ENCODE assay signal across 18 cellular contexts in the genomic region with DNA sequence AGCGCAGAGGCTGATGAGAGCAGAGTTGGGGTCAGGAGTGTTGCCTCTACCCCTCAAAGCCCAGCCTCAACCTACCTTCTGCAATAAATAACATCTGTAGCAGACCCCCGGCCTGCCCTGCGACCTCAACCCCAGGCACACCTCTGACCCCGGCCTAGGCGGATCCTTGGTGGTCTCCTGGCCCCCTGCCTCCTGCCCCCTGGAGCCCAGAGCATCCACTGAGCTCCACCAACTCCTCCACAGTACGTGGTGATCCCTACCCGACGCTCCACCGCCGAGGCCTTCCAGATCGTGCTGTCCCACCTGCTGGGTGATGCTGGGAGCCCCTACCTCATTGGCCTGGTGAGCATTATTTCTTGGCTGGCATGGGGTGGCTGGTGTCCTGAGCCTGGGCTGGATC. TPM values are rescaled to one million over a fixed set of nuclear protein-coding genes. Genes with fewer than 3 reads are reported as not detected.
DNase-seq lines count a peak whose midpoint lies in the region; ATAC-seq and TF ChIP-seq lines count a peak whose summit lies in the region.
"Had no signal": no experiment of that assay in that cellular context is flagged by ENCODE, and none has a peak within 500 bp of the region (broad histone marks: within the 10 kb centered on the region; RNA-seq: fewer than 3 reads in every experiment).

No MANE protein-coding gene starts in this region.

- H3K4me3 ChIP-seq in osteoblast (ENCODE audit: insufficient read depth, low read length), result no peak overlapping the region
- H3K4me3 ChIP-seq in trophoblast cell (ENCODE audit: low read depth, low read length), result no peak overlapping the region
- H3K4me3 ChIP-seq: GM12878 had no signal

- POLR2A ChIA-PET in activated naive CD8-positive, alpha-beta T cell treated with anti-CD3 and anti-CD28 coated beads, Interleukin-2, amount 10 ng/mL, durations not matched to agents 7 days and 5 days (lab: Charles Lee), result interaction anchor here (0.6 to 7.6 kb wide), 4 partner anchors 8 to 27 kb away, joined by 3 to 62 read pairs (median 8); a partner anchor contains a TSS
- POLR2A ChIA-PET in MCF 10A (lab: Yijun Ruan, JAX), result no interaction called here

- H4K12ac ChIP-seq in trophoblast cell (ENCODE audit: low read depth, low read length), result no peak overlapping the region

- WGBS in trophoblast cell (ENCODE audit: extremely low coverage, insufficient coverage, insufficient read length), result no CpG with 5 or more reads among the region's 11 CpGs

- peak overlapping the region; percentile 89 for H3K27ac Mint-ChIP-seq in activated naive CD8-positive, alpha-beta T cell
- H3K27ac Mint-ChIP-seq in activated naive CD8-positive, alpha-beta T cell treated with anti-CD3 and anti-CD28 coated beads, Interleukin-2, amount 50 U/mL, for 24 hours, result no peak overlapping the region
- H3K27ac Mint-ChIP-seq in activated naive CD8-positive, alpha-beta T cell treated with anti-CD3 and anti-CD28 coated beads, Interleukin-2, amount 10 ng/mL, durations not matched to agents 7 days and 5 days, result peak overlapping the region; percentile 95
- no peak overlapping the region for H3K27ac Mint-ChIP-seq in MCF 10A (ENCODE audit: low read depth, unreplicated experiment)

- no peaks in the 10 kb centered on the region for H3K9me3 Mint-ChIP-seq in activated naive CD8-positive, alpha-beta T cell (ENCODE audit: low read depth)
- H3K9me3 Mint-ChIP-seq in activated naive CD8-positive, alpha-beta T cell treated with anti-CD3 and anti-CD28 coated beads, Interleukin-2, amount 50 U/mL, for 24 hours, result peaks cover 4% of the 10 kb centered on the region
- H3K9me3 Mint-ChIP-seq in activated naive CD8-positive, alpha-beta T cell treated with anti-CD3 and anti-CD28 coated beads, Interleukin-2, amount 10 ng/mL, durations not matched to agents 7 days and 5 days, result peaks cover 5% of the 10 kb centered on the region
- peaks cover 11% of the 10 kb centered on the region for H3K9me3 Mint-ChIP-seq in MCF 10A (ENCODE audit: unreplicated experiment)

- no peak overlapping the region for H2AK5ac ChIP-seq in trophoblast cell (ENCODE audit: low read length)

- H3K4me1 Mint-ChIP-seq in activated naive CD8-positive, alpha-beta T cell (ENCODE audit: low read depth), result peaks cover 29% of the 10 kb centered on the region
- H3K4me1 Mint-ChIP-seq in activated naive CD8-positive, alpha-beta T cell treated with anti-CD3 and anti-CD28 coated beads, Interleukin-2, amount 50 U/mL, for 24 hours, result peaks cover 29% of the 10 kb centered on the region
- peaks cover 22% of the 10 kb centered on the region for H3K4me1 Mint-ChIP-seq in activated naive CD8-positive, alpha-beta T cell treated with anti-CD3 and anti-CD28 coated beads, Interleukin-2, amount 10 ng/mL, durations not matched to agents 7 days and 5 days
- H3K4me1 Mint-ChIP-seq in MCF 10A (ENCODE audit: insufficient read depth, unreplicated experiment), result no peaks in the 10 kb centered on the region
- H3K4me1 Mint-ChIP-seq: H9 had no signal

- H3K4me3 Mint-ChIP-seq in activated naive CD8-positive, alpha-beta T cell, result peak overlapping the region; percentile 84
- H3K4me3 Mint-ChIP-seq in activated naive CD8-positive, alpha-beta T cell treated with anti-CD3 and anti-CD28 coated beads, Interleukin-2, amount 50 U/mL, for 24 hours, result no peak overlapping the region
- no peak overlapping the region for H3K4me3 Mint-ChIP-seq in activated naive CD8-positive, alpha-beta T cell treated with anti-CD3 and anti-CD28 coated beads, Interleukin-2, amount 10 ng/mL, durations not matched to agents 7 days and 5 days
- no peak overlapping the region for H3K4me3 Mint-ChIP-seq in MCF 10A (ENCODE audit: unreplicated experiment)
- H3K4me3 Mint-ChIP-seq: H9 had no signal

- H3K4me2 ChIP-seq in osteoblast (ENCODE audit: insufficient read depth, low read length) (no peak overlapping the region), trophoblast cell (ENCODE audit: low read length) (no peak overlapping the region)
- H3K4me2 ChIP-seq: KMS-11 had no signal

- H2AFZ ChIP-seq in osteoblast (ENCODE audit: low read length) (no peak overlapping the region), trophoblast cell (ENCODE audit: insufficient read depth, low read length, poor library complexity) (no peak overlapping the region)

- no peak overlapping the region for H3K4ac ChIP-seq in trophoblast cell (ENCODE audit: low read depth, low read length)

- H3K18ac ChIP-seq in trophoblast cell (ENCODE audit: low read length), result no peak overlapping the region

- no peak for ATAC-seq in activated naive CD8-positive, alpha-beta T cell treated with anti-CD3 and anti-CD28 coated beads, Interleukin-2, amount 50 U/mL, for 24 hours
- no peak for ATAC-seq in activated naive CD8-positive, alpha-beta T cell treated with anti-CD3 and anti-CD28 coated beads, Interleukin-2, amount 10 ng/mL, durations not matched to agents 7 days and 5 days (ENCODE audit: low read depth)
- ATAC-seq: GM12878 had no signal

- H3K27me3 ChIP-seq in osteoblast (ENCODE audit: insufficient read depth, low read length), result no peaks in the 10 kb centered on the region
- no peaks in the 10 kb centered on the region for H3K27me3 ChIP-seq in trophoblast cell (ENCODE audit: insufficient read depth, low read length)

- H4K91ac ChIP-seq in trophoblast cell (ENCODE audit: low read depth, low read length), result no peak overlapping the region

- no peak for DNase-seq in activated naive CD8-positive, alpha-beta T cell treated with anti-CD3 and anti-CD28 coated beads, Interleukin-2, amount 50 U/mL, for 24 hours
- DNase-seq in activated naive CD8-positive, alpha-beta T cell treated with anti-CD3 and anti-CD28 coated beads, Interleukin-2, amount 10 ng/mL, durations not matched to agents 7 days and 5 days, result no peak
- DNase-seq in osteoblast (ENCODE audit: insufficient read length, low spot score, missing footprints) (peak; percentile 2), NCI-H1930 (lab: John Stamatoyannopoulos, UW) (no peak), MCF 10A (ENCODE audit: unreplicated experiment) (no peak), trophoblast cell (no peak)
- DNase-seq: C1 segment of cervical spinal cord, Calu3, H9, NCI-H1417, NCI-H2081, NCI-H524, SHP77 treated with DMSO at 0.1 percent for 48 hours had no signal

- no peak overlapping the region for H4K8ac ChIP-seq in trophoblast cell (ENCODE audit: low read depth, low read length)

- H3K36me3 ChIP-seq in KOPT-K1 (ENCODE audit: insufficient read depth, low read length), result peaks cover 78% of the 10 kb centered on the region
- peaks cover 45% of the 10 kb centered on the region for H3K36me3 ChIP-seq in osteoblast (ENCODE audit: insufficient read depth, low read length)
- peaks cover 57 to 66% of the 10 kb centered on the region in 2 experiments for H3K36me3 ChIP-seq in trophoblast cell (ENCODE audit: control insufficient read depth in 1 of 2, insufficient read depth in 2 of 2, low read length in 2 of 2)

- H4K20me1 ChIP-seq in osteoblast (ENCODE audit: insufficient read depth, low read length), result peaks cover 3% of the 10 kb centered on the region

- H3K4me1 ChIP-seq in osteoblast (ENCODE audit: insufficient read depth, low read length), result no peaks in the 10 kb centered on the region
- H3K4me1 ChIP-seq in trophoblast cell (ENCODE audit: control insufficient read depth in 1 of 2, insufficient read depth in 2 of 2, low read length in 2 of 2), result no peaks in the 10 kb centered on the region

- H3K79me2 ChIP-seq in osteoblast (ENCODE audit: insufficient read depth, low read length) (peaks cover 10% of the 10 kb centered on the region), trophoblast cell (ENCODE audit: control insufficient read depth, insufficient read depth, low read length, poor library complexity) (no peaks in the 10 kb centered on the region)

- no peaks in the 10 kb centered on the region for H3K27me3 Mint-ChIP-seq in activated naive CD8-positive, alpha-beta T cell
- no peaks in the 10 kb centered on the region for H3K27me3 Mint-ChIP-seq in activated naive CD8-positive, alpha-beta T cell treated with anti-CD3 and anti-CD28 coated beads, Interleukin-2, amount 50 U/mL, for 24 hours
- H3K27me3 Mint-ChIP-seq in activated naive CD8-positive, alpha-beta T cell treated with anti-CD3 and anti-CD28 coated beads, Interleukin-2, amount 10 ng/mL, durations not matched to agents 7 days and 5 days, result no peaks in the 10 kb centered on the region
- no peaks in the 10 kb centered on the region for H3K27me3 Mint-ChIP-seq in MCF 10A (ENCODE audit: insufficient read depth, unreplicated experiment)

- no peaks in the 10 kb centered on the region for H3K79me1 ChIP-seq in trophoblast cell (ENCODE audit: low read length)

- CTCF ChIA-PET in MCF 10A (lab: Yijun Ruan, JAX), result interaction anchor here (0.6 kb wide), 1 partner anchor 9 kb away, joined by 3 read pairs; no protein-coding TSS in a partner anchor

- H3K9ac ChIP-seq in trophoblast cell (ENCODE audit: low read length), result no peak overlapping the region
- H3K9ac ChIP-seq: KMS-11 had no signal

- no peak overlapping the region for H3K23ac ChIP-seq in trophoblast cell (ENCODE audit: low read length)

- H3K9me3 ChIP-seq in KOPT-K1 (ENCODE audit: insufficient read depth, low read length, poor library complexity, severe bottlenecking) (peaks cover 9% of the 10 kb centered on the region), osteoblast (ENCODE audit: low read depth, low read length) (no peaks in the 10 kb centered on the region), trophoblast cell (ENCODE audit: insufficient read depth, low read depth, low read length) (peaks cover 4% of the 10 kb centered on the region)

- TF ChIP-seq CTCF in osteoblast (IDR thresholded peaks at IDR 0.05; ENCODE audit: extremely low read depth, low read depth, low read length), result no peak
- no peak for TF ChIP-seq CTCF in MCF 10A (IDR thresholded peaks at IDR 0.05; ENCODE audit: unreplicated experiment)

- no peak overlapping the region for H2BK5ac ChIP-seq in trophoblast cell (ENCODE audit: low read depth, low read length, poor library complexity)

- BruUV-seq in MCF 10A (replicated peaks; lab: Mats Ljungman, UMichigan), result no TSS peak

- H3K14ac ChIP-seq in trophoblast cell (ENCODE audit: low read length), result no peak overlapping the region

- H3K36me3 Mint-ChIP-seq in activated naive CD8-positive, alpha-beta T cell, result peaks cover 25% of the 10 kb centered on the region
- H3K36me3 Mint-ChIP-seq in activated naive CD8-positive, alpha-beta T cell treated with anti-CD3 and anti-CD28 coated beads, Interleukin-2, amount 50 U/mL, for 24 hours (ENCODE audit: low read depth), result peaks cover 59% of the 10 kb centered on the region
- peaks cover 60% of the 10 kb centered on the region for H3K36me3 Mint-ChIP-seq in activated naive CD8-positive, alpha-beta T cell treated with anti-CD3 and anti-CD28 coated beads, Interleukin-2, amount 10 ng/mL, durations not matched to agents 7 days and 5 days
- peaks cover 25% of the 10 kb centered on the region for H3K36me3 Mint-ChIP-seq in MCF 10A (ENCODE audit: insufficient read depth, unreplicated experiment)

- no peak overlapping the region for H2BK12ac ChIP-seq in trophoblast cell (ENCODE audit: low read length)

- intact Hi-C loops in MCF 10A (cut with micrococcal nuclease), result no loop called here

- H3K27ac ChIP-seq in KOPT-K1 (ENCODE audit: low read depth, low read length, poor library complexity, severe bottlenecking) (peak overlapping the region; percentile 100), osteoblast (ENCODE audit: low read depth, low read length) (no peak overlapping the region), trophoblast cell (ENCODE audit: low read depth, low read length) (no peak overlapping the region)
- H3K27ac ChIP-seq: KMS-11 had no signal

- H2BK120ac ChIP-seq in trophoblast cell (ENCODE audit: insufficient read depth, low read length, poor library complexity), result no peak overlapping the region

RNA-seq across cellular contexts. Expression of a gene that starts 1.9 kb away (rescaled TPM):
- 100 to 1,000 TPM; 288 to 297 TPM for total RNA-seq in activated naive CD8-positive, alpha-beta T cell treated with anti-CD3 and anti-CD28 coated beads, Interleukin-2, amount 10 ng/mL, durations not matched to agents 7 days and 5 days
- total RNA-seq in osteoblast (1.2 and 1.4 TPM in 2 replicates), MCF 10A (2022) (4.4 and 4.8 TPM in 2 replicates)
- 1.6 and 1.7 TPM in 2 replicates for polyA plus RNA-seq in trophoblast cell (2013)

RNA-seq across cellular contexts. Expression of a gene that starts 8.4 kb away (rescaled TPM):
- 10 to 100 TPM; 28.1 to 30.1 TPM for total RNA-seq in activated naive CD8-positive, alpha-beta T cell treated with anti-CD3 and anti-CD28 coated beads, Interleukin-2, amount 10 ng/mL, durations not matched to agents 7 days and 5 days
- total RNA-seq in osteoblast (50.7 and 51.9 TPM in 2 replicates), MCF 10A (2022) (25.2 and 36.8 TPM in 2 replicates)
- polyA plus RNA-seq in trophoblast cell (2013), result 50.2 and 56.5 TPM in 2 replicates

RNA-seq across cellular contexts. Expression of a gene that starts 32.2 kb away (rescaled TPM):
- total RNA-seq in activated naive CD8-positive, alpha-beta T cell treated with anti-CD3 and anti-CD28 coated beads, Interleukin-2, amount 10 ng/mL, durations not matched to agents 7 days and 5 days, result 100 to 1,000 TPM; 115 to 117 TPM
- total RNA-seq in osteoblast, result 18.1 and 20.0 TPM in 2 replicates
- 39.5 and 41.3 TPM in 2 replicates for total RNA-seq in MCF 10A (2022)
- polyA plus RNA-seq in trophoblast cell (2013), result 19.5 and 20.3 TPM in 2 replicates

RNA-seq across cellular contexts. Expression of a gene that starts 51.2 kb away (rescaled TPM):
- total RNA-seq in activated naive CD8-positive, alpha-beta T cell treated with anti-CD3 and anti-CD28 coated beads, Interleukin-2, amount 10 ng/mL, durations not matched to agents 7 days and 5 days, result under 1 TPM; 0.40 to 0.83 TPM
- not detected in 2 replicates for total RNA-seq in osteoblast
- total RNA-seq in MCF 10A (2022), result not detected in 2 replicates
- not detected in 2 replicates for polyA plus RNA-seq in trophoblast cell (2013)
- total RNA-seq: Calu3 had no signal
- polyA plus RNA-seq: AG04450 had no signal

RNA-seq across cellular contexts. Expression of a gene that starts 57.9 kb away (rescaled TPM):
- 10 to 100 TPM; 23.7 to 25.6 TPM for total RNA-seq in activated naive CD8-positive, alpha-beta T cell treated with anti-CD3 and anti-CD28 coated beads, Interleukin-2, amount 10 ng/mL, durations not matched to agents 7 days and 5 days
- total RNA-seq in osteoblast (27.4 and 31.5 TPM in 2 replicates), MCF 10A (2022) (10.7 and 17.8 TPM in 2 replicates)
- polyA plus RNA-seq in trophoblast cell (2013), result 9.9 and 10.4 TPM in 2 replicates

Comparison
In these comparisons a context has a peak if more than half of its experiments do, and no peak if none do; other contexts are left out.
1. H3K27ac Mint-ChIP-seq: peak in activated naive CD8-positive, alpha-beta T cell (single experiment) and activated naive CD8-positive, alpha-beta T cell treated with anti-CD3 and anti-CD28 coated beads, Interleukin-2, amount 10 ng/mL, durations not matched to agents 7 days and 5 days (single experiment); none in activated naive CD8-positive, alpha-beta T cell treated with anti-CD3 and anti-CD28 coated beads, Interleukin-2, amount 50 U/mL, for 24 hours (single experiment) and MCF 10A (single experiment).
2. RNA of a gene that starts 1.9 kb away (total RNA-seq): 288 to 297 TPM in activated naive CD8-positive, alpha-beta T cell treated with anti-CD3 and anti-CD28 coated beads, Interleukin-2, amount 10 ng/mL, durations not matched to agents 7 days and 5 days; 4.4 to 4.8 TPM in MCF 10A and 1.2 to 1.4 TPM in osteoblast; every median in the first group is over 10 times any median in the second.